In genomic region chr6:77707603-77708002, GRCh38 we compare ENCODE assay signal across 2 cellular contexts.
TF ChIP-seq lines count a peak whose summit lies in the region.

No MANE protein-coding gene starts in this region.

TF ChIP-seq in HepG2, 621 proteins besides CTCF, POLR2A, EP300 and RAD21:
- TF ChIP-seq TOE1 (CRISPR knock-in tag; IDR thresholded peaks at IDR 0.05) (no peak), ZBTB2 (CRISPR knock-in tag; IDR thresholded peaks at IDR 0.05; ENCODE audit: low read depth) (no peak), EEA1 (CRISPR knock-in tag; IDR thresholded peaks at IDR 0.05; ENCODE audit: borderline replicate concordance) (no peak), ZFP1 (CRISPR knock-in tag; IDR thresholded peaks at IDR 0.05) (no peak), NFE2L2 (IDR thresholded peaks at IDR 0.05; ENCODE audit: low read length) (no peak), RBAK (CRISPR knock-in tag; IDR thresholded peaks at IDR 0.05) (no peak), ATF2 (CRISPR knock-in tag; IDR thresholded peaks at IDR 0.05) (no peak), PATZ1 (CRISPR knock-in tag; IDR thresholded peaks at IDR 0.05) (no peak), SNRNP70 (IDR thresholded peaks at IDR 0.05; ENCODE audit: low read depth, low read length) (no peak), IKZF4 (CRISPR knock-in tag; IDR thresholded peaks at IDR 0.05; ENCODE audit: borderline replicate concordance, low read depth, not compliant biosample characterization) (no peak), KMT2B (CRISPR knock-in tag; IDR thresholded peaks at IDR 0.05) (no peak), ZNF761 (CRISPR knock-in tag; conservative IDR thresholded peaks at IDR 0.05) (no peak), NFKBIZ (CRISPR knock-in tag; IDR thresholded peaks at IDR 0.05) (no peak), GABPA (IDR thresholded peaks at IDR 0.05; ENCODE audit: low read depth, low read length) (no peak), GABPA (CRISPR knock-in tag; IDR thresholded peaks at IDR 0.05; ENCODE audit: low read depth) (no peak)
TF ChIP-seq in HepG2: peak in this region for 0.

TF ChIP-seq in H1, 55 proteins besides CTCF, POLR2A, EP300 and RAD21:
- TF ChIP-seq JUN (IDR thresholded peaks at IDR 0.05; ENCODE audit: low read depth, low read length), result no peak
- TF ChIP-seq ATF2 (IDR thresholded peaks at IDR 0.05; ENCODE audit: low read length), result no peak
- no peak for TF ChIP-seq EZH2 (IDR thresholded peaks at IDR 0.05; ENCODE audit: low read depth, low read length, severe bottlenecking)
- TF ChIP-seq SIN3A (conservative IDR thresholded peaks at IDR 0.05 in 1 of 2, IDR thresholded peaks at IDR 0.05 in 1 of 2; ENCODE audit: low read depth in 1 of 2, low read length in 2 of 2), result no peak
- no peak for TF ChIP-seq SAP30 (IDR thresholded peaks at IDR 0.05; ENCODE audit: insufficient read depth, insufficient replicate concordance, low read length)
- TF ChIP-seq CHD1 (IDR thresholded peaks at IDR 0.05; ENCODE audit: low read depth, low read length), result no peak
TF ChIP-seq in H1: peak in this region for 0.
